Comparison of ENCODE assay signal across 10 cellular contexts in the genomic region with DNA sequence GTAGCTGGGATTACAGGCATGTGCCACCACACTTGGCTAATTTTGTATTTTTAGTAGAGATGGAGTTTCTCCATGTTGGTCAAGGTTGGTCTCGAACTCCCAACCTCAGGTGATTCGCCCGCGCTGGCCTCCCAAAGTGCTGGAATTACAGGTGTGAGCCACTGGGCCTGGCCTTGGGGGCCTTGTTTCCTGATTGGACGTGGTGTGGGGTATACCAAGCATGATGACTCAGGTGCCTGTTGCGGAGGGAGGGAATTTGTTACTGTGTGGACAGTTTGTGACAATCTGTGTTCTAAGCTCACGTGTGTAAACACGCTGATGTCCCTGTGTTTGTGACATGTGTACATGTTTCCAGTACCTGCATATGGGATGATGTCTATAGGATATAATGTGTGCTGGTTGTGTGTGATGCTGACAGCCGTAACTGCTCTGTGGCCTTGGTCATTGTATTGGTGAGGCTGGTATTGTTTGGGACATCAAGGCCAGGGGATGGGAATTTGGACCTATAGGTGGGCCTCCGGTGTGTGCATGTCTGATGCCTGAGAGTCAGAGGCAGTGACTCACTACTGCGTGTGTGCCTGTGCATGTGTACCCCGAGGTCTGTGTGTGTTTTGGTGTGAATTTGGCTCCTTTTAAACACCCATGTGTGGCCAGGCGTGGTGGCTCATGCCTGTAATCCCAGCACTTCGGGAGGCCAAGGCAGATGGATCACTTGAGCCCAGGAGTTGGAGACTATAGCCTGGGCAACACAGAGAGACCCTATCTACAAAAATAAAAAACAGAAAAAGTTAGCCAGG. TPM values are rescaled to one million over a fixed set of nuclear protein-coding genes. Genes with fewer than 3 reads are reported as not detected.
DNase-seq lines count a peak whose midpoint lies in the region; ATAC-seq, FAIRE-seq and TF ChIP-seq lines count a peak whose summit lies in the region.
"Had no signal": no experiment of that assay in that cellular context is flagged by ENCODE, and none has a peak within 500 bp of the region (broad histone marks: within the 10 kb centered on the region; RNA-seq: fewer than 3 reads in every experiment).

No MANE protein-coding gene starts in this region.

- H3K27ac Mint-ChIP-seq in astrocyte (ENCODE audit: unreplicated experiment) (no peak overlapping the region), type B pancreatic cell (peak overlapping the region; percentile 98)

- H4K20me1 ChIP-seq in astrocyte (ENCODE audit: insufficient read depth, low read length): peaks cover 27% of the 10 kb centered on the region

- H3K27ac ChIP-seq in astrocyte (ENCODE audit: low read depth, low read length): no peak overlapping the region
- H3K27ac ChIP-seq in mucosa of rectum (ENCODE audit: low read depth in 2 of 2, low read length in 2 of 2): peak overlapping the region; percentile 93

- no peaks in the 10 kb centered on the region for H3K36me3 ChIP-seq in astrocyte (ENCODE audit: insufficient read depth, low read length)
- H3K36me3 ChIP-seq in mucosa of rectum (ENCODE audit: control insufficient read depth in 2 of 2, insufficient read depth in 2 of 2, low read length in 2 of 2): peaks cover 13 to 21% of the 10 kb centered on the region in 2 donors

- peak overlapping the region; percentile 49 for H3K4me3 Mint-ChIP-seq in activated T-cell treated with anti-CD3 and anti-CD28 coated beads, Interleukin-2, amount 50 U/mL, for 4 hours
- H3K4me3 Mint-ChIP-seq in astrocyte (ENCODE audit: unreplicated experiment) (peak overlapping the region; percentile 40), type B pancreatic cell (peak overlapping the region; percentile 16)

- TF ChIP-seq CTCF in astrocyte (IDR thresholded peaks at IDR 0.05; ENCODE audit: insufficient read depth, low read depth, low read length) (no peak), type B pancreatic cell (conservative IDR thresholded peaks at IDR 0.05) (no peak)

- no peak for ATAC-seq in activated T-cell treated with anti-CD3 and anti-CD28 coated beads, Interleukin-2, amount 50 U/mL, for 4 hours
- ATAC-seq in GM18511 (IDR thresholded peaks at IDR 0.05; ENCODE audit: unreplicated experiment) (no peak), HG02884 (IDR thresholded peaks at IDR 0.05; ENCODE audit: unreplicated experiment) (no peak)

- peak overlapping the region; percentile 83 for H3K4me2 ChIP-seq in astrocyte (ENCODE audit: low read length)

- no peak for FAIRE-seq in astrocyte (lab: Jason Lieb, UNC)

- H3K27me3 Mint-ChIP-seq in activated T-cell treated with anti-CD3 and anti-CD28 coated beads, Interleukin-2, amount 50 U/mL, for 4 hours (ENCODE audit: low read depth): no peaks in the 10 kb centered on the region
- H3K27me3 Mint-ChIP-seq in astrocyte (ENCODE audit: low read depth, unreplicated experiment): no peaks in the 10 kb centered on the region
- no peaks in the 10 kb centered on the region for H3K27me3 Mint-ChIP-seq in type B pancreatic cell

- H3K4me3 ChIP-seq in astrocyte (ENCODE audit: insufficient read depth, low read depth, low read length) (no peak overlapping the region), mucosa of rectum (ENCODE audit: low read length in 2 of 2) (peak overlapping the region in 1 of 2 donors; percentile 78)

- DNase-seq in activated T-cell treated with anti-CD3 and anti-CD28 coated beads, Interleukin-2, amount 50 U/mL, for 4 hours: no peak
- DNase-seq in activated T-cell treated with anti-CD3 and anti-CD28 coated beads for 4 hours: no peak
- no peak for DNase-seq in astrocyte (ENCODE audit: low read depth)
- DNase-seq in type B pancreatic cell (ENCODE audit: extremely low spot score, unreplicated experiment): no peak
- no peak for DNase-seq in GM19238 (ENCODE audit: insufficient read length, low spot score)
- DNase-seq: SIG-M5 had no signal

- no peaks in the 10 kb centered on the region for H3K9me3 ChIP-seq in astrocyte (ENCODE audit: insufficient read depth, low read depth, low read length)
- H3K9me3 ChIP-seq in mucosa of rectum (ENCODE audit: control insufficient read depth in 2 of 2, low read length in 2 of 2): no peaks in the 10 kb centered on the region

- no peaks in the 10 kb centered on the region for H3K27me3 ChIP-seq in astrocyte (ENCODE audit: insufficient read depth, low read length)
- H3K27me3 ChIP-seq in mucosa of rectum (ENCODE audit: control insufficient read depth in 2 of 2, insufficient read depth in 2 of 2, low read length in 2 of 2): no peaks in the 10 kb centered on the region

- H3K9me3 Mint-ChIP-seq in activated T-cell treated with anti-CD3 and anti-CD28 coated beads, Interleukin-2, amount 50 U/mL, for 4 hours: no peaks in the 10 kb centered on the region
- H3K9me3 Mint-ChIP-seq in astrocyte (ENCODE audit: unreplicated experiment): no peaks in the 10 kb centered on the region
- no peaks in the 10 kb centered on the region for H3K9me3 Mint-ChIP-seq in type B pancreatic cell

- H3K79me2 ChIP-seq in astrocyte (ENCODE audit: insufficient read depth, low read length): peaks cover 30% of the 10 kb centered on the region

- H3K4me1 ChIP-seq in astrocyte (ENCODE audit: insufficient read depth, low read length) (peaks cover 24% of the 10 kb centered on the region), mucosa of rectum (ENCODE audit: control insufficient read depth in 2 of 2, insufficient read depth in 2 of 2, low read length in 2 of 2) (peaks cover 37 to 40% of the 10 kb centered on the region in 2 donors)

- H3K36me3 Mint-ChIP-seq in activated T-cell treated with anti-CD3 and anti-CD28 coated beads, Interleukin-2, amount 50 U/mL, for 4 hours (ENCODE audit: insufficient read depth): peaks cover 12% of the 10 kb centered on the region
- H3K36me3 Mint-ChIP-seq in astrocyte (ENCODE audit: low read depth, unreplicated experiment): no peaks in the 10 kb centered on the region
- H3K36me3 Mint-ChIP-seq in type B pancreatic cell: no peaks in the 10 kb centered on the region

- peak overlapping the region; percentile 87 for H2AFZ ChIP-seq in astrocyte (ENCODE audit: low read depth, low read length)

- peaks cover 47% of the 10 kb centered on the region for H3K4me1 Mint-ChIP-seq in activated T-cell treated with anti-CD3 and anti-CD28 coated beads, Interleukin-2, amount 50 U/mL, for 4 hours (ENCODE audit: low read depth)
- H3K4me1 Mint-ChIP-seq in astrocyte (ENCODE audit: low read depth, unreplicated experiment): peaks cover 15% of the 10 kb centered on the region
- H3K4me1 Mint-ChIP-seq in type B pancreatic cell (ENCODE audit: unreplicated experiment): peaks cover 15% of the 10 kb centered on the region

- peak overlapping the region; percentile 73 for H3K9ac ChIP-seq in astrocyte (ENCODE audit: low read length)
- peak overlapping the region in 1 of 2 donors; percentile 68 for H3K9ac ChIP-seq in mucosa of rectum (ENCODE audit: low read depth in 1 of 2, low read length in 2 of 2)

RNA-seq across cellular contexts. Expression of a gene that starts 1.6 kb away (rescaled TPM):
- total RNA-seq in activated T-cell treated with anti-CD3 and anti-CD28 coated beads, Interleukin-2, amount 50 U/mL, for 4 hours: 10 to 100 TPM; 86.3 to 95.4 (median 89.4) TPM
- 82.1 and 84.6 TPM in 2 replicates for total RNA-seq in astrocyte
- 83.4 and 83.8 TPM in 2 replicates for total RNA-seq in type B pancreatic cell (ENCODE audit: low replicate concordance)

RNA-seq across cellular contexts. Expression of a gene that starts 19.3 kb away (rescaled TPM):
- 10 to 100 TPM; 26.6 to 34.9 (median 30.0) TPM for total RNA-seq in activated T-cell treated with anti-CD3 and anti-CD28 coated beads, Interleukin-2, amount 50 U/mL, for 4 hours
- total RNA-seq in astrocyte (18.8 and 21.0 TPM in 2 replicates), type B pancreatic cell (ENCODE audit: low replicate concordance) (10.4 and 12.4 TPM in 2 replicates)

RNA-seq across cellular contexts. Expression of a gene that starts 22.0 kb away (rescaled TPM):
- under 1 TPM in 1 of 3 donors, not detected in 2; 0.87 TPM for total RNA-seq in activated T-cell treated with anti-CD3 and anti-CD28 coated beads, Interleukin-2, amount 50 U/mL, for 4 hours
- total RNA-seq in astrocyte: 2.5 TPM in 2 replicates
- total RNA-seq in type B pancreatic cell (ENCODE audit: low replicate concordance): 1.7 and 3.2 TPM in 2 replicates
- total RNA-seq: mononuclear cell had no signal

RNA-seq across cellular contexts. Expression of a gene that starts 46.4 kb away (rescaled TPM):
- total RNA-seq in activated T-cell treated with anti-CD3 and anti-CD28 coated beads, Interleukin-2, amount 50 U/mL, for 4 hours: 100 to 1,000 TPM; 213 to 234 (median 219) TPM
- total RNA-seq in astrocyte: 60.0 and 67.0 TPM in 2 replicates
- 79.6 and 130 TPM in 2 replicates for total RNA-seq in type B pancreatic cell (ENCODE audit: low replicate concordance)

RNA-seq across cellular contexts. Expression of a gene that starts 47.1 kb away (rescaled TPM):
- 10 to 100 TPM in 1 of 3 donors, 1 to 10 TPM in 2; 7.4 to 11.4 (median 7.7) TPM for total RNA-seq in activated T-cell treated with anti-CD3 and anti-CD28 coated beads, Interleukin-2, amount 50 U/mL, for 4 hours
- total RNA-seq in astrocyte (9.6 and 10.1 TPM in 2 replicates), type B pancreatic cell (ENCODE audit: low replicate concordance) (9.6 and 16.0 TPM in 2 replicates)
